In the genomic region with DNA sequence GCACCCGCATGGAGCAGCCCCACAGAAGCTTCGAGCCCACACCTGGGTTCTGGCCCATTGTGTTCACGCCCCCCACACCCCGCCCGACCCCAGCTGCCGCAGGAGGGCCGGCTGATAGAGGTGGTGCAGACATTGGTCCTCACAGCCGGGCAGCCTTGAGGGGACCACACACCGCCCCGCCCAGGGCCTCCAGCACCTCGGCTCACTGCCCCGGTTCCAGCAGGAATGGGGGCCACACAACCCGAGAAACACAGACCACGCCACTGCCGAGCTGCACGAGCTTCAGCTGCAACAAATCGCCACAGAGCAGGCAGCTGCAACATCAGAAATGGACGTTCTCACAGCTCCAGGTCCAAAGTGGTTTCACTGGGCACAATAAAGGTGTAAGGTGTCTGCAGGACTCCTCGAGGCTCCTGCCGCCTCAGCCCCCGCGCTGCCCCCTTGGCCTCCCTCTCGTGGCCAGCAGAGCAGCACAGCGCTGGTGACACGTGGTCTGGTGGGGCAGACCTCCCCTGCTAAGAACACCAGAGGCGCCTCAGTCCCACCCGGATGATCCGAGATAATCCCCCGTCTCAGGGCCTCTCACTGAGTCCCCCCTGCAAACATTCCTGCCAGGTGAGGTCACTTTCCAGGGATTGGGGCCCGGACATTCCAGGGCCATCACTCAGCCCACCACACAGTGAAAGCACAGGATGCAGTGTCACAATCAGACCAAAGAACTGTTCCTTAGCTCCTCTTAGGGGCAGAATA, we compare ENCODE assay signal across 1 cellular context.
TF ChIP-seq lines count a peak whose summit lies in the region.

No MANE protein-coding gene starts in this region.

TF ChIP-seq in HepG2, 621 proteins besides CTCF, POLR2A, EP300 and RAD21 (continued from another document and continues in another):
- TF ChIP-seq, protein P1, sequence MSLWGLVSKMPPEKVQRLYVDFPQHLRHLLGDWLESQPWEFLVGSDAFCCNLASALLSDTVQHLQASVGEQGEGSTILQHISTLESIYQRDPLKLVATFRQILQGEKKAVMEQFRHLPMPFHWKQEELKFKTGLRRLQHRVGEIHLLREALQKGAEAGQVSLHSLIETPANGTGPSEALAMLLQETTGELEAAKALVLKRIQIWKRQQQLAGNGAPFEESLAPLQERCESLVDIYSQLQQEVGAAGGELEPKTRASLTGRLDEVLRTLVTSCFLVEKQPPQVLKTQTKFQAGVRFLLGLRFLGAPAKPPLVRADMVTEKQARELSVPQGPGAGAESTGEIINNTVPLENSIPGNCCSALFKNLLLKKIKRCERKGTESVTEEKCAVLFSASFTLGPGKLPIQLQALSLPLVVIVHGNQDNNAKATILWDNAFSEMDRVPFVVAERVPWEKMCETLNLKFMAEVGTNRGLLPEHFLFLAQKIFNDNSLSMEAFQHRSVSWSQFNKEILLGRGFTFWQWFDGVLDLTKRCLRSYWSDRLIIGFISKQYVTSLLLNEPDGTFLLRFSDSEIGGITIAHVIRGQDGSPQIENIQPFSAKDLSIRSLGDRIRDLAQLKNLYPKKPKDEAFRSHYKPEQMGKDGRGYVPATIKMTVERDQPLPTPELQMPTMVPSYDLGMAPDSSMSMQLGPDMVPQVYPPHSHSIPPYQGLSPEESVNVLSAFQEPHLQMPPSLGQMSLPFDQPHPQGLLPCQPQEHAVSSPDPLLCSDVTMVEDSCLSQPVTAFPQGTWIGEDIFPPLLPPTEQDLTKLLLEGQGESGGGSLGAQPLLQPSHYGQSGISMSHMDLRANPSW (CRISPR knock-in tag; IDR thresholded peaks at IDR 0.05; ENCODE audit: borderline replicate concordance): no peak
- TF ChIP-seq IKZF4 (CRISPR knock-in tag; IDR thresholded peaks at IDR 0.05; ENCODE audit: borderline replicate concordance, low read depth, not compliant biosample characterization) (peak; percentile 67), AGO1 (IDR thresholded peaks at IDR 0.05; ENCODE audit: low read depth, low read length, poor library complexity, severe bottlenecking) (no peak), TOPORS (CRISPR knock-in tag; IDR thresholded peaks at IDR 0.05) (0 out of 2 replicates have a peak, but pooled peaks have one; percentile 0), MEIS2 (CRISPR knock-in tag; IDR thresholded peaks at IDR 0.05) (peak; percentile 81; the same call in 1 of the 2 replicates), MED13 (CRISPR knock-in tag; IDR thresholded peaks at IDR 0.05) (peak; percentile 54; the same call in 1 of the 2 replicates), SP4 (CRISPR knock-in tag; IDR thresholded peaks at IDR 0.05) (no peak), ZNF274 (CRISPR knock-in tag; IDR thresholded peaks at IDR 0.05) (no peak), FOXP1 (IDR thresholded peaks at IDR 0.05) (no peak), FOXP1 (CRISPR knock-in tag; IDR thresholded peaks at IDR 0.05) (no peak), ZFP36L1 (CRISPR knock-in tag; IDR thresholded peaks at IDR 0.05) (no peak), DMAP1 (CRISPR knock-in tag; IDR thresholded peaks at IDR 0.05) (peak; percentile 80; the same call in 1 of the 2 replicates), MTF1 (CRISPR knock-in tag; IDR thresholded peaks at IDR 0.05) (no peak), ESRRA (CRISPR knock-in tag; IDR thresholded peaks at IDR 0.05; ENCODE audit: low read depth) (no peak), PHF5A (CRISPR knock-in tag; IDR thresholded peaks at IDR 0.05; ENCODE audit: low read depth, unreplicated experiment) (no peak), ZSCAN12 (CRISPR knock-in tag; IDR thresholded peaks at IDR 0.05) (0 out of 2 replicates have a peak, but pooled peaks have one; percentile 67), TMF1 (CRISPR knock-in tag; IDR thresholded peaks at IDR 0.05; ENCODE audit: low read depth) (no peak), ZNF484 (CRISPR knock-in tag; IDR thresholded peaks at IDR 0.05; ENCODE audit: borderline replicate concordance, low read depth) (no peak), ATRX (CRISPR knock-in tag; IDR thresholded peaks at IDR 0.05; ENCODE audit: borderline replicate concordance) (no peak), CEBPG (CRISPR knock-in tag; IDR thresholded peaks at IDR 0.05) (peak; percentile 85), ATF7 (IDR thresholded peaks at IDR 0.05) (peak; percentile 69), ATF7 (CRISPR knock-in tag; IDR thresholded peaks at IDR 0.05) (peak; percentile 100), KLF9 (CRISPR knock-in tag; IDR thresholded peaks at IDR 0.05; ENCODE audit: low read depth) (no peak), MTA1 (CRISPR knock-in tag; IDR thresholded peaks at IDR 0.05; ENCODE audit: borderline replicate concordance) (no peak; the same call in 1 of the 2 replicates), CBX1 (IDR thresholded peaks at IDR 0.05; ENCODE audit: low read depth) (no peak), ZC3H4 (CRISPR knock-in tag; IDR thresholded peaks at IDR 0.05; ENCODE audit: borderline replicate concordance) (no peak), NCOA2 (CRISPR knock-in tag; IDR thresholded peaks at IDR 0.05) (peak; percentile 90), ELF3 (CRISPR knock-in tag; IDR thresholded peaks at IDR 0.05) (peak; percentile 80), ZNF350 (CRISPR knock-in tag; IDR thresholded peaks at IDR 0.05; ENCODE audit: borderline replicate concordance, low read depth) (0 out of 2 replicates have a peak, but pooled peaks have one; percentile 22), HDAC1 (CRISPR knock-in tag; IDR thresholded peaks at IDR 0.05) (peak; percentile 82), ZNF569 (CRISPR knock-in tag; IDR thresholded peaks at IDR 0.05; ENCODE audit: borderline replicate concordance) (no peak)
- TF ChIP-seq, protein P2, sequence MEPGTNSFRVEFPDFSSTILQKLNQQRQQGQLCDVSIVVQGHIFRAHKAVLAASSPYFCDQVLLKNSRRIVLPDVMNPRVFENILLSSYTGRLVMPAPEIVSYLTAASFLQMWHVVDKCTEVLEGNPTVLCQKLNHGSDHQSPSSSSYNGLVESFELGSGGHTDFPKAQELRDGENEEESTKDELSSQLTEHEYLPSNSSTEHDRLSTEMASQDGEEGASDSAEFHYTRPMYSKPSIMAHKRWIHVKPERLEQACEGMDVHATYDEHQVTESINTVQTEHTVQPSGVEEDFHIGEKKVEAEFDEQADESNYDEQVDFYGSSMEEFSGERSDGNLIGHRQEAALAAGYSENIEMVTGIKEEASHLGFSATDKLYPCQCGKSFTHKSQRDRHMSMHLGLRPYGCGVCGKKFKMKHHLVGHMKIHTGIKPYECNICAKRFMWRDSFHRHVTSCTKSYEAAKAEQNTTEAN (CRISPR knock-in tag; conservative IDR thresholded peaks at IDR 0.05): 0 out of 2 replicates have a peak, but pooled peaks have one; percentile 31
- TF ChIP-seq, protein P3, sequence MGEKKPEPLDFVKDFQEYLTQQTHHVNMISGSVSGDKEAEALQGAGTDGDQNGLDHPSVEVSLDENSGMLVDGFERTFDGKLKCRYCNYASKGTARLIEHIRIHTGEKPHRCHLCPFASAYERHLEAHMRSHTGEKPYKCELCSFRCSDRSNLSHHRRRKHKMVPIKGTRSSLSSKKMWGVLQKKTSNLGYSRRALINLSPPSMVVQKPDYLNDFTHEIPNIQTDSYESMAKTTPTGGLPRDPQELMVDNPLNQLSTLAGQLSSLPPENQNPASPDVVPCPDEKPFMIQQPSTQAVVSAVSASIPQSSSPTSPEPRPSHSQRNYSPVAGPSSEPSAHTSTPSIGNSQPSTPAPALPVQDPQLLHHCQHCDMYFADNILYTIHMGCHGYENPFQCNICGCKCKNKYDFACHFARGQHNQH (CRISPR knock-in tag; IDR thresholded peaks at IDR 0.05): peak; percentile 85; the same call in 1 of the 2 replicates
- TF ChIP-seq, protein P4, sequence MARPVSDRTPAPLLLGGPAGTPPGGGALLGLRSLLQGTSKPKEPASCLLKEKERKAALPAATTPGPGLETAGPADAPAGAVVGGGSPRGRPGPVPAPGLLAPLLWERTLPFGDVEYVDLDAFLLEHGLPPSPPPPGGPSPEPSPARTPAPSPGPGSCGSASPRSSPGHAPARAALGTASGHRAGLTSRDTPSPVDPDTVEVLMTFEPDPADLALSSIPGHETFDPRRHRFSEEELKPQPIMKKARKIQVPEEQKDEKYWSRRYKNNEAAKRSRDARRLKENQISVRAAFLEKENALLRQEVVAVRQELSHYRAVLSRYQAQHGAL (CRISPR knock-in tag; IDR thresholded peaks at IDR 0.05; ENCODE audit: not compliant biosample characterization): peak; percentile 86
- TF ChIP-seq, protein P5, sequence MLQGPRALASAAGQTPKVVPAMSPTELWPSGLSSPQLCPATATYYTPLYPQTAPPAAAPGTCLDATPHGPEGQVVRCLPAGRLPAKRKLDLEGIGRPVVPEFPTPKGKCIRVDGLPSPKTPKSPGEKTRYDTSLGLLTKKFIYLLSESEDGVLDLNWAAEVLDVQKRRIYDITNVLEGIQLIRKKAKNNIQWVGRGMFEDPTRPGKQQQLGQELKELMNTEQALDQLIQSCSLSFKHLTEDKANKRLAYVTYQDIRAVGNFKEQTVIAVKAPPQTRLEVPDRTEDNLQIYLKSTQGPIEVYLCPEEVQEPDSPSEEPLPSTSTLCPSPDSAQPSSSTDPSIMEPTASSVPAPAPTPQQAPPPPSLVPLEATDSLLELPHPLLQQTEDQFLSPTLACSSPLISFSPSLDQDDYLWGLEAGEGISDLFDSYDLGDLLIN (CRISPR knock-in tag; IDR thresholded peaks at IDR 0.05; ENCODE audit: borderline replicate concordance): peak; percentile 29; the same call in 1 of the 2 replicates
- TF ChIP-seq, protein P6, sequence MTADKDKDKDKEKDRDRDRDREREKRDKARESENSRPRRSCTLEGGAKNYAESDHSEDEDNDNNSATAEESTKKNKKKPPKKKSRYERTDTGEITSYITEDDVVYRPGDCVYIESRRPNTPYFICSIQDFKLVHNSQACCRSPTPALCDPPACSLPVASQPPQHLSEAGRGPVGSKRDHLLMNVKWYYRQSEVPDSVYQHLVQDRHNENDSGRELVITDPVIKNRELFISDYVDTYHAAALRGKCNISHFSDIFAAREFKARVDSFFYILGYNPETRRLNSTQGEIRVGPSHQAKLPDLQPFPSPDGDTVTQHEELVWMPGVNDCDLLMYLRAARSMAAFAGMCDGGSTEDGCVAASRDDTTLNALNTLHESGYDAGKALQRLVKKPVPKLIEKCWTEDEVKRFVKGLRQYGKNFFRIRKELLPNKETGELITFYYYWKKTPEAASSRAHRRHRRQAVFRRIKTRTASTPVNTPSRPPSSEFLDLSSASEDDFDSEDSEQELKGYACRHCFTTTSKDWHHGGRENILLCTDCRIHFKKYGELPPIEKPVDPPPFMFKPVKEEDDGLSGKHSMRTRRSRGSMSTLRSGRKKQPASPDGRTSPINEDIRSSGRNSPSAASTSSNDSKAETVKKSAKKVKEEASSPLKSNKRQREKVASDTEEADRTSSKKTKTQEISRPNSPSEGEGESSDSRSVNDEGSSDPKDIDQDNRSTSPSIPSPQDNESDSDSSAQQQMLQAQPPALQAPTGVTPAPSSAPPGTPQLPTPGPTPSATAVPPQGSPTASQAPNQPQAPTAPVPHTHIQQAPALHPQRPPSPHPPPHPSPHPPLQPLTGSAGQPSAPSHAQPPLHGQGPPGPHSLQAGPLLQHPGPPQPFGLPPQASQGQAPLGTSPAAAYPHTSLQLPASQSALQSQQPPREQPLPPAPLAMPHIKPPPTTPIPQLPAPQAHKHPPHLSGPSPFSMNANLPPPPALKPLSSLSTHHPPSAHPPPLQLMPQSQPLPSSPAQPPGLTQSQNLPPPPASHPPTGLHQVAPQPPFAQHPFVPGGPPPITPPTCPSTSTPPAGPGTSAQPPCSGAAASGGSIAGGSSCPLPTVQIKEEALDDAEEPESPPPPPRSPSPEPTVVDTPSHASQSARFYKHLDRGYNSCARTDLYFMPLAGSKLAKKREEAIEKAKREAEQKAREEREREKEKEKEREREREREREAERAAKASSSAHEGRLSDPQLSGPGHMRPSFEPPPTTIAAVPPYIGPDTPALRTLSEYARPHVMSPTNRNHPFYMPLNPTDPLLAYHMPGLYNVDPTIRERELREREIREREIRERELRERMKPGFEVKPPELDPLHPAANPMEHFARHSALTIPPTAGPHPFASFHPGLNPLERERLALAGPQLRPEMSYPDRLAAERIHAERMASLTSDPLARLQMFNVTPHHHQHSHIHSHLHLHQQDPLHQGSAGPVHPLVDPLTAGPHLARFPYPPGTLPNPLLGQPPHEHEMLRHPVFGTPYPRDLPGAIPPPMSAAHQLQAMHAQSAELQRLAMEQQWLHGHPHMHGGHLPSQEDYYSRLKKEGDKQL (CRISPR knock-in tag; IDR thresholded peaks at IDR 0.05; ENCODE audit: low read depth): peak; percentile 60; the same call in 1 of the 2 replicates
- TF ChIP-seq, protein P7, sequence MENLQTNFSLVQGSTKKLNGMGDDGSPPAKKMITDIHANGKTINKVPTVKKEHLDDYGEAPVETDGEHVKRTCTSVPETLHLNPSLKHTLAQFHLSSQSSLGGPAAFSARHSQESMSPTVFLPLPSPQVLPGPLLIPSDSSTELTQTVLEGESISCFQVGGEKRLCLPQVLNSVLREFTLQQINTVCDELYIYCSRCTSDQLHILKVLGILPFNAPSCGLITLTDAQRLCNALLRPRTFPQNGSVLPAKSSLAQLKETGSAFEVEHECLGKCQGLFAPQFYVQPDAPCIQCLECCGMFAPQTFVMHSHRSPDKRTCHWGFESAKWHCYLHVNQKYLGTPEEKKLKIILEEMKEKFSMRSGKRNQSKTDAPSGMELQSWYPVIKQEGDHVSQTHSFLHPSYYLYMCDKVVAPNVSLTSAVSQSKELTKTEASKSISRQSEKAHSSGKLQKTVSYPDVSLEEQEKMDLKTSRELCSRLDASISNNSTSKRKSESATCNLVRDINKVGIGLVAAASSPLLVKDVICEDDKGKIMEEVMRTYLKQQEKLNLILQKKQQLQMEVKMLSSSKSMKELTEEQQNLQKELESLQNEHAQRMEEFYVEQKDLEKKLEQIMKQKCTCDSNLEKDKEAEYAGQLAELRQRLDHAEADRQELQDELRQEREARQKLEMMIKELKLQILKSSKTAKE (CRISPR knock-in tag; IDR thresholded peaks at IDR 0.05; ENCODE audit: borderline replicate concordance): no peak
- TF ChIP-seq, protein P8, sequence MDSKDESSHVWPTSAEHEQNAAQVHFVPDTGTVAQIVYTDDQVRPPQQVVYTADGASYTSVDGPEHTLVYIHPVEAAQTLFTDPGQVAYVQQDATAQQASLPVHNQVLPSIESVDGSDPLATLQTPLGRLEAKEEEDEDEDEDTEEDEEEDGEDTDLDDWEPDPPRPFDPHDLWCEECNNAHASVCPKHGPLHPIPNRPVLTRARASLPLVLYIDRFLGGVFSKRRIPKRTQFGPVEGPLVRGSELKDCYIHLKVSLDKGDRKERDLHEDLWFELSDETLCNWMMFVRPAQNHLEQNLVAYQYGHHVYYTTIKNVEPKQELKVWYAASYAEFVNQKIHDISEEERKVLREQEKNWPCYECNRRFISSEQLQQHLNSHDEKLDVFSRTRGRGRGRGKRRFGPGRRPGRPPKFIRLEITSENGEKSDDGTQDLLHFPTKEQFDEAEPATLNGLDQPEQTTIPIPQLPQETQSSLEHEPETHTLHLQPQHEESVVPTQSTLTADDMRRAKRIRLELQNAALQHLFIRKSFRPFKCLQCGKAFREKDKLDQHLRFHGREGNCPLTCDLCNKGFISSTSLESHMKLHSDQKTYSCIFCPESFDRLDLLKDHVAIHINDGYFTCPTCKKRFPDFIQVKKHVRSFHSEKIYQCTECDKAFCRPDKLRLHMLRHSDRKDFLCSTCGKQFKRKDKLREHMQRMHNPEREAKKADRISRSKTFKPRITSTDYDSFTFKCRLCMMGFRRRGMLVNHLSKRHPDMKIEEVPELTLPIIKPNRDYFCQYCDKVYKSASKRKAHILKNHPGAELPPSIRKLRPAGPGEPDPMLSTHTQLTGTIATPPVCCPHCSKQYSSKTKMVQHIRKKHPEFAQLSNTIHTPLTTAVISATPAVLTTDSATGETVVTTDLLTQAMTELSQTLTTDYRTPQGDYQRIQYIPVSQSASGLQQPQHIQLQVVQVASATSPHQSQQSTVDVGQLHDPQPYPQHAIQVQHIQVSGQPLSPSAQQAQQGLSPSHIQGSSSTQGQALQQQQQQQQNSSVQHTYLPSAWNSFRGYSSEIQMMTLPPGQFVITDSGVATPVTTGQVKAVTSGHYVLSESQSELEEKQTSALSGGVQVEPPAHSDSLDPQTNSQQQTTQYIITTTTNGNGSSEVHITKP (CRISPR knock-in tag; IDR thresholded peaks at IDR 0.05; ENCODE audit: low read depth): no peak
